8 cellular contexts compared by ENCODE assay signal in genomic region chr11:83285131-83285770, GRCh38. TPM values are rescaled to one million over a fixed set of nuclear protein-coding genes. Genes with fewer than 3 reads are reported as not detected.
A peak's percentile ranks its signal among the peaks of the same experiment; 100 is the strongest.
DNase-seq lines count a peak whose midpoint lies in the region; ATAC-seq, FAIRE-seq and TF ChIP-seq lines count a peak whose summit lies in the region.

No MANE protein-coding gene starts in this region.

- H3K27ac ChIP-seq in MM.1S (ENCODE audit: low read length): peak overlapping the region; percentile 93; the same call in 1 of the 2 replicates

- peak overlapping the region; percentile 99 to 100 for H3K27ac Mint-ChIP-seq in effector memory CD8-positive, alpha-beta T cell
- peak overlapping the region; percentile 97 to 99 for H3K27ac Mint-ChIP-seq in natural killer cell treated with Interleukin-12 subunit alpha and Interleukin-12 subunit beta and Interleukin-15 and Interleukin-18, amount 100 ng/mL, for 72 hours

- no peak for FAIRE-seq in GM18507 (lab: Jason Lieb, UNC)

- H3K4me3 ChIP-seq in H7 (ENCODE audit: insufficient read depth, low read depth, low read length) (peak overlapping the region; percentile 85), MM.1S (ENCODE audit: low read length) (peak overlapping the region; percentile 96)

- H4K20me1 ChIP-seq in MM.1S (ENCODE audit: insufficient read depth, low read length): no peaks in the 10 kb centered on the region

- no peaks in the 10 kb centered on the region for H3K27me3 Mint-ChIP-seq in effector memory CD8-positive, alpha-beta T cell
- no peaks in the 10 kb centered on the region for H3K27me3 Mint-ChIP-seq in natural killer cell treated with Interleukin-12 subunit alpha and Interleukin-12 subunit beta and Interleukin-15 and Interleukin-18, amount 100 ng/mL, for 72 hours

- peak; percentile 20 for ATAC-seq in effector memory CD8-positive, alpha-beta T cell (replicated peaks)
- ATAC-seq in natural killer cell treated with Interleukin-12 subunit alpha and Interleukin-12 subunit beta and Interleukin-15 and Interleukin-18, amount 100 ng/mL, for 72 hours: peak in 1 of 2 donors; percentile 69

- H3K79me2 ChIP-seq in MM.1S (ENCODE audit: low read length): peaks cover 36% of the 10 kb centered on the region

- H3K4me2 ChIP-seq in MM.1S (ENCODE audit: low read depth, low read length): peak overlapping the region; percentile 85

- TF ChIP-seq CTCF in MM.1S (IDR thresholded peaks at IDR 0.05; ENCODE audit: low read length): no peak

- peaks cover 0 to 2% of the 10 kb centered on the region in 2 donors for H3K9me3 Mint-ChIP-seq in effector memory CD8-positive, alpha-beta T cell
- no peaks in the 10 kb centered on the region for H3K9me3 Mint-ChIP-seq in natural killer cell treated with Interleukin-12 subunit alpha and Interleukin-12 subunit beta and Interleukin-15 and Interleukin-18, amount 100 ng/mL, for 72 hours

- H3F3A ChIP-seq in MM.1S (ENCODE audit: insufficient read depth, low read length): peaks cover 5% of the 10 kb centered on the region

- H3K36me3 ChIP-seq in H7 (replicated peaks; ENCODE audit: control insufficient read depth, insufficient read depth, low read length) (no peaks in the 10 kb centered on the region), MM.1S (replicated peaks; ENCODE audit: insufficient read depth, low read length) (no peaks in the 10 kb centered on the region)

- H3K4me3 Mint-ChIP-seq in effector memory CD8-positive, alpha-beta T cell: peak overlapping the region; percentile 96 to 97
- H3K4me3 Mint-ChIP-seq in natural killer cell treated with Interleukin-12 subunit alpha and Interleukin-12 subunit beta and Interleukin-15 and Interleukin-18, amount 100 ng/mL, for 72 hours: peak overlapping the region; percentile 93

- peak overlapping the region; percentile 98 for H3K9ac ChIP-seq in MM.1S (ENCODE audit: low read length)

- H3K4me1 ChIP-seq in MM.1S (ENCODE audit: low read length): peaks cover 22% of the 10 kb centered on the region

- peak; percentile 45 for DNase-seq in GM18507 (ENCODE audit: extremely low spot score, insufficient read length, low read depth)
- DNase-seq in H7: no peak
- no peak for DNase-seq in MM.1S
- DNase-seq in effector memory CD8-positive, alpha-beta T cell: no peak
- no peak for DNase-seq in natural killer cell treated with Interleukin-12 subunit alpha and Interleukin-12 subunit beta and Interleukin-15 and Interleukin-18, amount 100 ng/mL, for 72 hours (ENCODE audit: low spot score)
- DNase-seq in NCI-H2029 (lab: John Stamatoyannopoulos, UW): no peak
- no peak for DNase-seq in hepatic stellate cell (ENCODE audit: low spot score)
- no peak for DNase-seq in dedifferentiated amniotic fluid mesenchymal stem cell (ENCODE audit: extremely low spot score)

- no peaks in the 10 kb centered on the region for H3K9me2 ChIP-seq in MM.1S (replicated peaks; ENCODE audit: insufficient read depth, low read length)

- H3K36me3 Mint-ChIP-seq in effector memory CD8-positive, alpha-beta T cell (ENCODE audit: insufficient read depth): peaks cover 22% of the 10 kb centered on the region
- H3K36me3 Mint-ChIP-seq in natural killer cell treated with Interleukin-12 subunit alpha and Interleukin-12 subunit beta and Interleukin-15 and Interleukin-18, amount 100 ng/mL, for 72 hours: no peaks in the 10 kb centered on the region

- H2AFZ ChIP-seq in MM.1S (ENCODE audit: low read length): peak overlapping the region; percentile 89

- no peaks in the 10 kb centered on the region for H3K9me3 ChIP-seq in MM.1S (replicated peaks; ENCODE audit: insufficient read depth, low read length)

- H3K4me1 Mint-ChIP-seq in effector memory CD8-positive, alpha-beta T cell (ENCODE audit: low read depth in 2 of 2): peaks cover 28 to 29% of the 10 kb centered on the region in 2 donors
- H3K4me1 Mint-ChIP-seq in natural killer cell treated with Interleukin-12 subunit alpha and Interleukin-12 subunit beta and Interleukin-15 and Interleukin-18, amount 100 ng/mL, for 72 hours (ENCODE audit: low read depth in 2 of 2): peaks cover 23 to 25% of the 10 kb centered on the region in 2 donors

- H3K27me3 ChIP-seq in H7 (ENCODE audit: control insufficient read depth, insufficient read depth, low read length) (no peaks in the 10 kb centered on the region), MM.1S (replicated peaks; ENCODE audit: insufficient read depth, low read length) (no peaks in the 10 kb centered on the region)

RNA-seq across cellular contexts. Expression of gene CCDC90B, which starts 0.9 kb away (rescaled TPM):
- 47.7 and 53.2 TPM in 2 replicates for total RNA-seq in H7 (2014; rRNA removed; shearing (Covaris generic))
- total RNA-seq in natural killer cell treated with Interleukin-12 subunit alpha and Interleukin-12 subunit beta and Interleukin-15 and Interleukin-18, amount 100 ng/mL, for 72 hours: 10 to 100 TPM; 25.3 to 32.6 TPM
